14 cellular contexts compared by ENCODE assay signal in genomic region chr1:34867421-34867820, GRCh38. TPM values are rescaled to one million over a fixed set of nuclear protein-coding genes. Genes with fewer than 3 reads are reported as not detected.
DNase-seq lines count a peak whose midpoint lies in the region; ATAC-seq and TF ChIP-seq lines count a peak whose summit lies in the region.
"Had no signal": no experiment of that assay in that cellular context is flagged by ENCODE, and none has a peak within 500 bp of the region (broad histone marks: within the 10 kb centered on the region; RNA-seq: fewer than 3 reads in every experiment).

No MANE protein-coding gene starts in this region.

- no peak for DNase-seq in Right ventricle myocardium inferior (ENCODE audit: missing footprints)
- DNase-seq in cardiac septum (ENCODE audit: low spot score) = no peak
- DNase-seq in IMR-90 = no peak
- no peak for DNase-seq in endothelial cell (ENCODE audit: low spot score)
- DNase-seq in stimulated activated naive B cell treated with anti-CD40 and anti-IgM and Interleukin-4, amounts not matched to agents 10 μg/mL and 1 μg/mL and 100 μg/mL, for 72 hours = no peak
- DNase-seq in A673 (ENCODE audit: low spot score) = no peak
- no peak for DNase-seq in SK-N-DZ (ENCODE audit: low spot score)
- no peak for DNase-seq in NCI-H1436 treated with DMSO at 0.1 percent for 48 hours (lab: John Stamatoyannopoulos, UW)
- DNase-seq: activated CD4-positive, CD25-positive, alpha-beta regulatory T cell treated with anti-CD3 and anti-CD28 coated beads, Interleukin-2, amount 50 U/mL, for 72 hours; cortex of kidney; EL; H7; NCI-H1092 treated with DMSO at 0.1 percent for 48 hours; SK-N-SH had no signal

- no peak overlapping the region for H2AFZ ChIP-seq in IMR-90 (replicated peaks; ENCODE audit: low read length, poor library complexity)

- H3K14ac ChIP-seq in IMR-90 (replicated peaks; ENCODE audit: low read depth, low read length) = no peak overlapping the region

- H3K9me3 Mint-ChIP-seq in endothelial cell (ENCODE audit: unreplicated experiment) = no peaks in the 10 kb centered on the region
- no peaks in the 10 kb centered on the region for H3K9me3 Mint-ChIP-seq in stimulated activated naive B cell treated with anti-CD40 and anti-IgM and Interleukin-4, amounts not matched to agents 10 μg/mL and 1 μg/mL and 100 μg/mL, for 72 hours

- WGBS in IMR-90 (ENCODE audit: extremely low coverage in 2 of 2, insufficient read length in 1 of 2), 2 experiments = 88% methylated on average over 4 of the region's 6 CpGs; no CpG with 5 or more reads in 1 of the 2 experiments

- no peak for TF ChIP-seq RAD21 in IMR-90 (IDR thresholded peaks at IDR 0.05; ENCODE audit: low read length)

- H3K27me3 Mint-ChIP-seq in endothelial cell (ENCODE audit: unreplicated experiment) = peaks cover 10% of the 10 kb centered on the region
- H3K27me3 Mint-ChIP-seq in stimulated activated naive B cell treated with anti-CD40 and anti-IgM and Interleukin-4, amounts not matched to agents 10 μg/mL and 1 μg/mL and 100 μg/mL, for 72 hours = no peaks in the 10 kb centered on the region

- TF ChIP-seq CTCF in IMR-90 (conservative IDR thresholded peaks at IDR 0.05; ENCODE audit: low read depth, low read length) = no peak
- no peak for TF ChIP-seq CTCF in endothelial cell (IDR thresholded peaks at IDR 0.05; ENCODE audit: unreplicated experiment)
- no peak for TF ChIP-seq CTCF in A673 (conservative IDR thresholded peaks at IDR 0.05; ENCODE audit: low read depth, low read length)

- dilution Hi-C loops in IMR-90 (cut with HindIII; ENCODE audit: low sequenced_read_pairs, unreplicated experiment) = no loop called here

- no peaks in the 10 kb centered on the region for H3K79me1 ChIP-seq in IMR-90 (ENCODE audit: low read depth in 1 of 2, low read length in 2 of 2)

- H2BK5ac ChIP-seq in IMR-90 (ENCODE audit: low read depth, low read length, poor library complexity, severe bottlenecking) = no peak overlapping the region

- H3K4me2 ChIP-seq in IMR-90 (ENCODE audit: low read depth, low read length) = no peak overlapping the region
- H3K4me2 ChIP-seq: SK-N-SH had no signal

- ATAC-seq in Right ventricle myocardium inferior (peak; percentile 36), IMR-90 (ENCODE audit: low read depth) (no peak)
- no peak for ATAC-seq in stimulated activated naive B cell treated with anti-CD40 and anti-IgM and Interleukin-4, amounts not matched to agents 10 μg/mL and 1 μg/mL and 100 μg/mL, for 72 hours (replicated peaks)

- POLR2A ChIA-PET in IMR-90 (lab: Charles Lee; ENCODE audit: unreplicated experiment) = no interaction called here
- POLR2A ChIA-PET in A673 (lab: Charles Lee; ENCODE audit: low non-redundant PET) = no interaction called here

- no peak overlapping the region for H3K18ac ChIP-seq in IMR-90 (ENCODE audit: low read depth, low read length)

- no peak overlapping the region for H3K4ac ChIP-seq in IMR-90 (ENCODE audit: low read depth, low read length)

- H3K23ac ChIP-seq in IMR-90 (ENCODE audit: low read depth, low read length) = no peak overlapping the region

- no peak overlapping the region for H4K5ac ChIP-seq in IMR-90 (ENCODE audit: low read depth, low read length)

- BruUV-seq in IMR-90 (replicated peaks; lab: Mats Ljungman, UMichigan) (no TSS peak), A673 (replicated peaks; lab: Mats Ljungman, UMichigan) (no TSS peak)

- peak overlapping the region; percentile 37 for H3K27ac Mint-ChIP-seq in endothelial cell (ENCODE audit: unreplicated experiment)
- H3K27ac Mint-ChIP-seq in stimulated activated naive B cell treated with anti-CD40 and anti-IgM and Interleukin-4, amounts not matched to agents 10 μg/mL and 1 μg/mL and 100 μg/mL, for 72 hours = no peak overlapping the region

- H3K36me3 ChIP-seq in IMR-90 (ENCODE audit: control insufficient read depth, insufficient read depth, low read length) (no peaks in the 10 kb centered on the region), A673 (ENCODE audit: insufficient read depth, low read length, poor library complexity, severe bottlenecking) (no peaks in the 10 kb centered on the region)

- no peak overlapping the region for H3K9ac ChIP-seq in IMR-90 (ENCODE audit: low read depth, low read length)
- H3K9ac ChIP-seq: SK-N-SH had no signal

- H3K4me3 ChIP-seq in IMR-90 (ENCODE audit: insufficient read depth, low read depth, low read length) (no peak overlapping the region), A673 (ENCODE audit: low read depth, low read length, poor library complexity, severe bottlenecking) (no peak overlapping the region)

- H2BK120ac ChIP-seq in IMR-90 (ENCODE audit: low read depth, low read length) = no peak overlapping the region

- H3K4me1 ChIP-seq in IMR-90 (ENCODE audit: control insufficient read depth, insufficient read depth, low read length) = no peaks in the 10 kb centered on the region
- H3K4me1 ChIP-seq in A673 (ENCODE audit: insufficient read depth, low read length, poor library complexity, severe bottlenecking) = no peaks in the 10 kb centered on the region

- peaks cover 3% of the 10 kb centered on the region for H3K4me1 Mint-ChIP-seq in endothelial cell (ENCODE audit: unreplicated experiment)
- H3K4me1 Mint-ChIP-seq in stimulated activated naive B cell treated with anti-CD40 and anti-IgM and Interleukin-4, amounts not matched to agents 10 μg/mL and 1 μg/mL and 100 μg/mL, for 72 hours = peaks cover 22 to 56% of the 10 kb centered on the region in 2 donors

- H3K27ac ChIP-seq in IMR-90 (ENCODE audit: insufficient read depth, low read length) (no peak overlapping the region), A673 (ENCODE audit: low read depth, low read length, poor library complexity, severe bottlenecking) (no peak overlapping the region)

- no peak overlapping the region for H4K91ac ChIP-seq in IMR-90 (ENCODE audit: insufficient read depth, low read depth, low read length)

- H3K4me3 Mint-ChIP-seq in endothelial cell (ENCODE audit: unreplicated experiment) = peak overlapping the region; percentile 70
- H3K4me3 Mint-ChIP-seq in stimulated activated naive B cell treated with anti-CD40 and anti-IgM and Interleukin-4, amounts not matched to agents 10 μg/mL and 1 μg/mL and 100 μg/mL, for 72 hours = peak overlapping the region; percentile 36 to 93

- no peak overlapping the region for H2BK20ac ChIP-seq in IMR-90 (ENCODE audit: low read depth, low read length)

- no peak overlapping the region for H3K56ac ChIP-seq in IMR-90 (ENCODE audit: extremely low read depth, insufficient read depth, low read length)

- intact Hi-C loops in Right ventricle myocardium inferior (cut with DNase I) (no loop called here), cardiac septum (cut with DNase I) (loop anchor here (10.0 kb wide), 2 partner anchors 117 to 317 kb away; partner anchors contain the start of gene TMEM35B), IMR-90 (cut with micrococcal nuclease) (no loop called here), A673 (cut with micrococcal nuclease; ENCODE audit: unreplicated experiment) (no loop called here)

- H3K9me3 ChIP-seq in IMR-90 (ENCODE audit: control insufficient read depth, insufficient read depth, low read length) (no peaks in the 10 kb centered on the region), A673 (ENCODE audit: low read depth, low read length, poor library complexity, severe bottlenecking) (no peaks in the 10 kb centered on the region)
- H3K9me3 ChIP-seq: SK-N-SH had no signal

- no peak overlapping the region for H2BK15ac ChIP-seq in IMR-90 (ENCODE audit: low read depth, low read length)

- peaks cover 8% of the 10 kb centered on the region for H3K36me3 Mint-ChIP-seq in endothelial cell (ENCODE audit: low read depth, unreplicated experiment)
- H3K36me3 Mint-ChIP-seq in stimulated activated naive B cell treated with anti-CD40 and anti-IgM and Interleukin-4, amounts not matched to agents 10 μg/mL and 1 μg/mL and 100 μg/mL, for 72 hours = no peaks in the 10 kb centered on the region

- H3K27me3 ChIP-seq in IMR-90 (ENCODE audit: control insufficient read depth, insufficient read depth, low read length) = peaks cover 37% of the 10 kb centered on the region
- peaks cover 14% of the 10 kb centered on the region for H3K27me3 ChIP-seq in A673 (replicated peaks; ENCODE audit: insufficient read depth, low read depth, low read length, poor library complexity)

- TF ChIP-seq POLR2A in IMR-90 (IDR thresholded peaks at IDR 0.05; ENCODE audit: low read depth, low read length) = no peak

- CTCF ChIA-PET in IMR-90 (lab: Yijun Ruan, JAX) (interaction anchor here (0.6 to 2.0 kb wide), 2 partner anchors 11 to 81 kb away, joined by 3 to 6 read pairs; no protein-coding TSS in a partner anchor), A673 (lab: Charles Lee) (no interaction called here)

- no peak overlapping the region for H4K8ac ChIP-seq in IMR-90 (ENCODE audit: low read depth in 2 of 2, low read length in 2 of 2)

- no peak overlapping the region for H2AK5ac ChIP-seq in IMR-90 (ENCODE audit: low read depth, low read length)

- H4K20me1 ChIP-seq in IMR-90 (ENCODE audit: insufficient read depth, low read length) = no peaks in the 10 kb centered on the region

- peak overlapping the region; percentile 32 for H2AK9ac ChIP-seq in IMR-90 (replicated peaks; ENCODE audit: low read depth, low read length, poor library complexity)

- in situ Hi-C loops in IMR-90 (cut with MboI; ENCODE audit: low sequenced_read_pairs) = no loop called here

- no peaks in the 10 kb centered on the region for H3K9me1 ChIP-seq in IMR-90 (ENCODE audit: insufficient read depth, low read length)

TF ChIP-seq in IMR-90, 13 proteins besides CTCF, POLR2A, EP300 and RAD21 (continues in another document):
- TF ChIP-seq SMC3 (IDR thresholded peaks at IDR 0.05; ENCODE audit: low read depth, low read length) (no peak), FOS (IDR thresholded peaks at IDR 0.05; ENCODE audit: low read depth, low read length) (no peak), BHLHE40 (IDR thresholded peaks at IDR 0.05; ENCODE audit: low read depth, low read length) (no peak)
- TF ChIP-seq, protein P1, sequence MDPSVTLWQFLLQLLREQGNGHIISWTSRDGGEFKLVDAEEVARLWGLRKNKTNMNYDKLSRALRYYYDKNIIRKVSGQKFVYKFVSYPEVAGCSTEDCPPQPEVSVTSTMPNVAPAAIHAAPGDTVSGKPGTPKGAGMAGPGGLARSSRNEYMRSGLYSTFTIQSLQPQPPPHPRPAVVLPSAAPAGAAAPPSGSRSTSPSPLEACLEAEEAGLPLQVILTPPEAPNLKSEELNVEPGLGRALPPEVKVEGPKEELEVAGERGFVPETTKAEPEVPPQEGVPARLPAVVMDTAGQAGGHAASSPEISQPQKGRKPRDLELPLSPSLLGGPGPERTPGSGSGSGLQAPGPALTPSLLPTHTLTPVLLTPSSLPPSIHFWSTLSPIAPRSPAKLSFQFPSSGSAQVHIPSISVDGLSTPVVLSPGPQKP (IDR thresholded peaks at IDR 0.05; ENCODE audit: borderline replicate concordance, low read depth, low read length) = no peak

RNA-seq across cellular contexts. Expression of gene SMIM12, which starts 7.9 kb away (rescaled TPM):
- total RNA-seq in Right ventricle myocardium inferior = 40.6 TPM
- 49.4 TPM for total RNA-seq in cardiac septum
- 31.9 and 36.4 TPM in 2 replicates for total RNA-seq in IMR-90 (2012; rRNA removed)
- 39.8 and 44.4 TPM in 2 replicates for polyA plus RNA-seq in IMR-90 (2012; rRNA removed)
- 31.4 and 39.9 TPM in 2 replicates for polyA plus RNA-seq in IMR-90 (2012; cell fraction: cytosol; rRNA removed)
- 13.7 and 21.5 TPM in 2 replicates for polyA plus RNA-seq in IMR-90 (2012; cell fraction: nucleus; rRNA removed; ENCODE audit: low replicate concordance)
- total RNA-seq in endothelial cell (ENCODE audit: unreplicated experiment) = 84.4 TPM
- total RNA-seq in A673 (2021) = 34.7 and 37.5 TPM in 2 replicates
- 25.5 and 31.6 TPM in 2 replicates for polyA plus RNA-seq in SK-N-DZ (2014; cell fraction: cytosol; rRNA removed)
- 12.2 and 15.4 TPM in 2 replicates for polyA plus RNA-seq in SK-N-DZ (2014; cell fraction: nucleus; rRNA removed)
